ENCODE assay signal across 20 cellular contexts in genomic region chr12:49137476-49137875, GRCh38. TPM values are rescaled to one million over a fixed set of nuclear protein-coding genes. Genes with fewer than 3 reads are reported as not detected.
DNase-seq lines count a peak whose midpoint lies in the region; ATAC-seq, FAIRE-seq and TF ChIP-seq lines count a peak whose summit lies in the region.
"Had no signal": no experiment of that assay in that cellular context is flagged by ENCODE, and none has a peak within 500 bp of the region (broad histone marks: within the 10 kb centered on the region; RNA-seq: fewer than 3 reads in every experiment).

No MANE protein-coding gene starts in this region.

- H3K4me3 ChIP-seq in A549, result no peak overlapping the region
- H3K4me3 ChIP-seq in adipocyte (ENCODE audit: low read length), result no peak overlapping the region
- H3K4me3 ChIP-seq: BLaER1 treated with 17β-estradiol and CSF1 and Interleukin-3, amounts not matched to agents 10 nM and 100 nM; GM23338 had no signal

- no peak for TF ChIP-seq CTCF in A549 (IDR thresholded peaks at IDR 0.05)
- no peak for TF ChIP-seq CTCF in type B pancreatic cell (conservative IDR thresholded peaks at IDR 0.05)

- DNase-seq in A549 (ENCODE audit: low read depth in 1 of 2, low spot score in 1 of 2) (no peak), GM12891 (ENCODE audit: insufficient read length, low spot score) (no peak), adipocyte (ENCODE audit: low read depth) (peak; percentile 42), type B pancreatic cell (ENCODE audit: extremely low spot score, unreplicated experiment) (no peak)
- DNase-seq in activated T-cell treated with anti-CD3 and anti-CD28 coated beads, Interleukin-2, amount 50 U/mL, for 1 hour, result no peak
- DNase-seq: Calu3; CD8-positive, alpha-beta T cell; HCEC 1CT; Kasumi-1; KG1 had no signal

- ATAC-seq in A549 (no peak), GM18870 (IDR thresholded peaks at IDR 0.05; ENCODE audit: unreplicated experiment) (no peak), HG03378 (IDR thresholded peaks at IDR 0.05; ENCODE audit: unreplicated experiment) (no peak)
- ATAC-seq: CD8-positive, alpha-beta T cell; GM23338; HepG2 had no signal

- no peaks in the 10 kb centered on the region for H3K9me3 ChIP-seq in A549
- no peaks in the 10 kb centered on the region for H3K9me3 ChIP-seq in adipocyte (ENCODE audit: control insufficient read depth, low read length)
- H3K9me3 ChIP-seq: BLaER1 treated with 17β-estradiol and CSF1 and Interleukin-3, amounts not matched to agents 10 nM and 100 nM had no signal

- H3K27ac ChIP-seq in A549, result no peak overlapping the region
- H3K27ac ChIP-seq: 22Rv1; BLaER1 treated with 17β-estradiol and CSF1 and Interleukin-3, amounts not matched to agents 10 nM and 100 nM had no signal

- no peak overlapping the region for H3K4me2 ChIP-seq in A549
- H3K4me2 ChIP-seq: BLaER1 treated with 17β-estradiol and CSF1 and Interleukin-3, amounts not matched to agents 10 nM and 100 nM; GM23338 had no signal

- TF ChIP-seq POLR2A in A549 (IDR thresholded peaks at IDR 0.05; ENCODE audit: low read length) (no peak), GM12891 (IDR thresholded peaks at IDR 0.05; ENCODE audit: low read depth, low read length) (no peak)

- H3K27ac Mint-ChIP-seq in type B pancreatic cell, result peak overlapping the region; percentile 39
- H3K27ac Mint-ChIP-seq: B cell; CD8-positive, alpha-beta T cell; GM23338 had no signal

- H3K4me1 Mint-ChIP-seq in type B pancreatic cell (ENCODE audit: unreplicated experiment), result peaks cover 9% of the 10 kb centered on the region

- TF ChIP-seq RAD21 in A549 (conservative IDR thresholded peaks at IDR 0.05 in 1 of 2, IDR thresholded peaks at IDR 0.05 in 1 of 2), result no peak

- peaks cover 6% of the 10 kb centered on the region for H3K4me1 ChIP-seq in A549
- peaks cover 12% of the 10 kb centered on the region for H3K4me1 ChIP-seq in adipocyte (ENCODE audit: control insufficient read depth, insufficient read depth, low read length)

- CTCF ChIA-PET in A549 (lab: Yijun Ruan, JAX), result interaction anchor here (0.6 to 1.2 kb wide), 3 partner anchors 10 to 23 kb away, joined by 4 read pairs; no protein-coding TSS in a partner anchor

- H3K27me3 Mint-ChIP-seq in type B pancreatic cell, result no peaks in the 10 kb centered on the region
- H3K27me3 Mint-ChIP-seq: B cell had no signal

- H3K36me3 Mint-ChIP-seq in type B pancreatic cell, result no peaks in the 10 kb centered on the region
- H3K36me3 Mint-ChIP-seq: CD8-positive, alpha-beta T cell had no signal

- no peaks in the 10 kb centered on the region for H3K27me3 ChIP-seq in adipocyte (replicated peaks; ENCODE audit: control insufficient read depth, insufficient read depth, low read length)
- H3K27me3 ChIP-seq: BLaER1 treated with 17β-estradiol and CSF1 and Interleukin-3, amounts not matched to agents 10 nM and 100 nM had no signal

- no peak for TF ChIP-seq EP300 in A549 (IDR thresholded peaks at IDR 0.05)

- POLR2A ChIA-PET in A549 (lab: Yijun Ruan, JAX), result interaction anchor here (0.6 kb wide), 1 partner anchor 13 kb away, joined by 4 read pairs; no protein-coding TSS in a partner anchor

- FAIRE-seq in A549 (lab: Jason Lieb, UNC) (no peak), GM12891 (lab: Jason Lieb, UNC) (peak; percentile 9)
- FAIRE-seq: G401.6, H54, HepG2 had no signal

- no peaks in the 10 kb centered on the region for H3K36me3 ChIP-seq in adipocyte (ENCODE audit: control insufficient read depth, insufficient read depth, low read length, severe bottlenecking)

- no peaks in the 10 kb centered on the region for H3K9me3 Mint-ChIP-seq in type B pancreatic cell
- H3K9me3 Mint-ChIP-seq: CD8-positive, alpha-beta T cell; GM23338 had no signal

- no peak overlapping the region for H3K9ac ChIP-seq in adipocyte (ENCODE audit: low read length)
- H3K9ac ChIP-seq: BLaER1 treated with 17β-estradiol and CSF1 and Interleukin-3, amounts not matched to agents 10 nM and 100 nM had no signal

- WGBS in A549 (ENCODE audit: missing lambda C conversion rate), result 95% methylated on average over 1 of the region's 1 CpG

- no peak overlapping the region for H3K4me3 Mint-ChIP-seq in type B pancreatic cell
- H3K4me3 Mint-ChIP-seq: B cell; CD8-positive, alpha-beta T cell; GM23338 had no signal

TF ChIP-seq in A549, 52 proteins besides CTCF, POLR2A, EP300 and RAD21:
- TF ChIP-seq MAFK (IDR thresholded peaks at IDR 0.05; ENCODE audit: partially characterized antibody), result peak; percentile 8
- no peak for TF ChIP-seq RFX5 (IDR thresholded peaks at IDR 0.05)
- TF ChIP-seq TP53 (CRISPR knock-in tag; IDR thresholded peaks at IDR 0.05), result no peak

TF ChIP-seq in GM12891, 5 proteins besides CTCF, POLR2A, EP300 and RAD21:
- TF ChIP-seq POLR2AphosphoS5 (IDR thresholded peaks at IDR 0.05; ENCODE audit: low read depth, low read length) (no peak), POU2F2 (IDR thresholded peaks at IDR 0.05; ENCODE audit: low read depth, low read length) (no peak), PAX5 (IDR thresholded peaks at IDR 0.05; ENCODE audit: insufficient read depth, low read length, severe bottlenecking) (no peak), SPI1 (IDR thresholded peaks at IDR 0.05; ENCODE audit: low read depth, low read length) (no peak)

RNA-seq across cellular contexts. Expression of gene TUBA1B, which starts 6.3 kb away (rescaled TPM):
- polyA plus RNA-seq in A549 (2011; rRNA removed), result 2,708 and 2,745 TPM in 2 replicates
- 5,875 and 6,626 TPM in 2 replicates for polyA plus RNA-seq in A549 (2012; cell fraction: cytosol; rRNA removed)
- 4,024 and 4,599 TPM in 2 replicates for polyA plus RNA-seq in A549 (2012; cell fraction: nucleus; rRNA removed)
- 2,367 to 2,820 TPM (median 2,590 TPM) in 3 replicates for polyA plus RNA-seq in A549 (2017; fragmentation: RNase III; extraction: RNeasy Plus Mini Kit Qiagen cat#74134 plus additional on column Dnase treatment)
- polyA minus RNA-seq in A549 (2011; rRNA and poly(A)+ RNA removed), result 2,915 and 3,348 TPM in 2 replicates
- polyA plus RNA-seq in GM12891 (2012; ENCODE audit: low read depth, missing spikeins), result 1,284 TPM
- 664 and 1,458 TPM in 2 replicates for total RNA-seq in type B pancreatic cell (ENCODE audit: low replicate concordance)

RNA-seq across cellular contexts. Expression of gene LMBR1L, which starts 26.8 kb away (rescaled TPM):
- polyA plus RNA-seq in A549 (2011; rRNA removed) (25.1 and 35.7 TPM in 2 replicates), A549 (2017; fragmentation: RNase III; extraction: RNeasy Plus Mini Kit Qiagen cat#74134 plus additional on column Dnase treatment) (12.9 to 20.0 TPM (median 16.7 TPM) in 3 replicates)
- polyA plus RNA-seq in A549 (2012; cell fraction: cytosol; rRNA removed), result 22.0 and 24.7 TPM in 2 replicates
- polyA plus RNA-seq in A549 (2012; cell fraction: nucleus; rRNA removed), result 64.9 and 69.6 TPM in 2 replicates
- polyA minus RNA-seq in A549 (2011; rRNA and poly(A)+ RNA removed), result 51.5 and 62.8 TPM in 2 replicates
- polyA plus RNA-seq in GM12891 (2012; ENCODE audit: low read depth, missing spikeins), result 21.6 TPM
- 101 and 105 TPM in 2 replicates for total RNA-seq in type B pancreatic cell (ENCODE audit: low replicate concordance)

RNA-seq across cellular contexts. Expression of gene DHH, which starts 42.9 kb away (rescaled TPM):
- polyA plus RNA-seq in A549 (2011; rRNA removed) (not detected in 2 replicates), A549 (2017; fragmentation: RNase III; extraction: RNeasy Plus Mini Kit Qiagen cat#74134 plus additional on column Dnase treatment) (not detected in 3 replicates)
- polyA plus RNA-seq in A549 (2012; cell fraction: cytosol; rRNA removed), result 0.03 TPM in 1 of 2 replicates, not detected in the other
- 0.06 and 0.12 TPM in 2 replicates for polyA plus RNA-seq in A549 (2012; cell fraction: nucleus; rRNA removed)
- not detected in 2 replicates for polyA minus RNA-seq in A549 (2011; rRNA and poly(A)+ RNA removed)
- polyA plus RNA-seq in GM12891 (2012; ENCODE audit: low read depth, missing spikeins), result not detected
- 0.56 TPM in 1 of 2 replicates, not detected in the other for total RNA-seq in type B pancreatic cell (ENCODE audit: low replicate concordance)
- total RNA-seq: Calu3, GM23338, HepG2 had no signal
- polyA plus RNA-seq: AG04450, GM23338, HepG2 had no signal

RNA-seq across cellular contexts. Expression of gene TUBA1A, which starts 51.4 kb away (rescaled TPM):
- polyA plus RNA-seq in A549 (2011; rRNA removed) (163 and 231 TPM in 2 replicates), A549 (2017; fragmentation: RNase III; extraction: RNeasy Plus Mini Kit Qiagen cat#74134 plus additional on column Dnase treatment) (218 to 241 TPM (median 222 TPM) in 3 replicates)
- 298 and 345 TPM in 2 replicates for polyA plus RNA-seq in A549 (2012; cell fraction: cytosol; rRNA removed)
- polyA plus RNA-seq in A549 (2012; cell fraction: nucleus; rRNA removed), result 421 and 435 TPM in 2 replicates
- 207 and 253 TPM in 2 replicates for polyA minus RNA-seq in A549 (2011; rRNA and poly(A)+ RNA removed)
- 82.9 TPM for polyA plus RNA-seq in GM12891 (2012; ENCODE audit: low read depth, missing spikeins)
- 211 and 489 TPM in 2 replicates for total RNA-seq in type B pancreatic cell (ENCODE audit: low replicate concordance)
